In the genomic region with DNA sequence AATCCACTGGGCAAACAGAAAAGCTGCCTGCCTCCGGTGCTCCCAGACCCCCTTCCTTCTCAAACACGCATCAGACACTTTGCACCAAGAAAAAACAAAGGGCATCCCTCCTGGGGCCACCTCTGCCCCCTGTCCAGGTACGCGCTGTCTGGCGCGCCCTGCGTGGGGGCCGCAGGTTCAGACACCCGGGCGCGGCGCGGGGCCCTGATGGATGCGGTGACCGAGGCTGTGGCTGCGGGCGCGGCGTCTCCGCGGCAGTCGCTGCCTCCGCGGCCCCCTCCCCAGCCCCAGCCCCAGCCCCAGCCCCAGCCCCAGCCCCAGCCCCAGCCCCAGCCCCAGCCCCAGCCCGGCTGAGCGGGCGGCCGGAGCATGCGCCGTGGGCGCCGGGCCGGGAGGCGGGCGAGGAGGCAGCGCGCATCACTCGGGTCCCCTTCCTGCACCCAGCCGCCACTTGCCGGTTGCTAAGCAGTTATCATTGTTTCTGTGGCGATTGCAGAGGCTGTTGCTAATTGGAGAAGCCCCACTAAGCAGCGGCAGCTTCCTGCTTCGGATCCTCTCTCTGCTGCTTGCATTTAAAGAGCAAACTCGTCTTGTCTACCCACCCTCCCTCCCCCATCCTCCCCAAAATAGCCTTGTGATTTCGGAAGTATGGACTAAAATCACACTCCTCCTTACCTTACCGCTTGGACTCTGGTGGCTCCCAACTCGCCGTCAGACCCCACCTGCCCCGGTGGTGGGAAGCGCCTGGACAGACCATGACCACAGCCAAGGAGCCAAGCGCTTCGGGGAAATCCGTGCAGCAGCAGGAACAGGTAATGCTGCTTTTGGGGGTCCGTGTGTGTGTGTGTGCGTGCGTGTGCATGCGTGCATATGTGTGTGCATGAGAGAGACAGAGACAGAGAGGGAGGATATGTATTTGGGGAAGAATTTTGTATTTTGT, we compare ENCODE assay signal across 16 cellular contexts.
DNase-seq lines count a peak whose midpoint lies in the region; ATAC-seq lines count a peak whose summit lies in the region.
"Had no signal": no experiment of that assay in that cellular context is flagged by ENCODE, and none has a peak within 500 bp of the region (broad histone marks: within the 10 kb centered on the region; RNA-seq: fewer than 3 reads in every experiment).

No MANE protein-coding gene starts in this region.

- H3K9ac ChIP-seq in HUES64 (ENCODE audit: low read depth, low read length) = peak overlapping the region; percentile 51
- H3K9ac ChIP-seq: GM23248 had no signal

- ATAC-seq in HG02973 (IDR thresholded peaks at IDR 0.05; ENCODE audit: unreplicated experiment) (no peak), HG02763 (IDR thresholded peaks at IDR 0.05; ENCODE audit: unreplicated experiment) (no peak)
- ATAC-seq: stimulated activated naive CD8-positive, alpha-beta T cell treated with anti-CD3 and anti-CD28 coated beads, Interleukin-15, Interleukin-2, amounts not matched to agents 100 U/mL and 50 U/mL, for 24 hours; T-helper 17 cell had no signal

- no peaks in the 10 kb centered on the region for H3K36me3 ChIP-seq in HUES64 (ENCODE audit: insufficient read depth, low read length)
- H3K36me3 ChIP-seq: sigmoid colon had no signal

- intact Hi-C loops in posterior cingulate gyrus (cut with DNase I) = no loop called here

- H3K27ac ChIP-seq in HUES64 (ENCODE audit: low read depth, low read length) = no peak overlapping the region
- H3K27ac ChIP-seq: GM23248, sigmoid colon had no signal

- peak; percentile 33 for DNase-seq in NCI-H774 (lab: John Stamatoyannopoulos, UW)
- peak; percentile 10 to 37 for DNase-seq in hippocampal formation (lab: John Stamatoyannopoulos, UW)
- DNase-seq in posterior cingulate gyrus = peak; percentile 36 to 94 (median 61)
- DNase-seq in activated CD4-positive, CD25-positive, alpha-beta regulatory T cell (lab: John Stamatoyannopoulos, UW) = no peak
- DNase-seq: activated CD4-positive, alpha-beta T cell treated with anti-CD3 and anti-CD28 coated beads for 1 hour; activated T-cell treated with anti-CD3 and anti-CD28 coated beads for 4 hours; cortex of kidney; GM23248; kidney; NCI-H446 treated with DMSO at 0.1 percent for 48 hours; sigmoid colon; stimulated activated naive CD8-positive, alpha-beta T cell treated with anti-CD3 and anti-CD28 coated beads, Interleukin-15, Interleukin-2, amounts not matched to agents 100 U/mL and 50 U/mL, for 24 hours; T-helper 17 cell had no signal

- WGBS in HUES64 = 16% methylated on average over 49 of the region's 57 CpGs

- peaks cover 22% of the 10 kb centered on the region for H3K4me1 ChIP-seq in HUES64 (ENCODE audit: insufficient read depth, low read length)
- H3K4me1 ChIP-seq: sigmoid colon had no signal

- peak overlapping the region; percentile 53 for H3K4me3 ChIP-seq in HUES64 (ENCODE audit: low read length)
- H3K4me3 ChIP-seq: GM23248 had no signal

- peaks cover 21% of the 10 kb centered on the region for H3K27me3 ChIP-seq in HUES64 (ENCODE audit: insufficient read depth, low read length)

- H3K9me3 ChIP-seq in HUES64 (ENCODE audit: insufficient read depth, low read depth, low read length) = no peaks in the 10 kb centered on the region
- H3K9me3 ChIP-seq: sigmoid colon had no signal

Comparison
In these comparisons a context has a peak if more than half of its experiments do, and no peak if none do; other contexts are left out.
1. DNase-seq: peak in NCI-H774 (single experiment), hippocampal formation (2 of 2) and posterior cingulate gyrus (10 of 10); none in activated CD4-positive, CD25-positive, alpha-beta regulatory T cell (0 of 4).